In the genomic region with DNA sequence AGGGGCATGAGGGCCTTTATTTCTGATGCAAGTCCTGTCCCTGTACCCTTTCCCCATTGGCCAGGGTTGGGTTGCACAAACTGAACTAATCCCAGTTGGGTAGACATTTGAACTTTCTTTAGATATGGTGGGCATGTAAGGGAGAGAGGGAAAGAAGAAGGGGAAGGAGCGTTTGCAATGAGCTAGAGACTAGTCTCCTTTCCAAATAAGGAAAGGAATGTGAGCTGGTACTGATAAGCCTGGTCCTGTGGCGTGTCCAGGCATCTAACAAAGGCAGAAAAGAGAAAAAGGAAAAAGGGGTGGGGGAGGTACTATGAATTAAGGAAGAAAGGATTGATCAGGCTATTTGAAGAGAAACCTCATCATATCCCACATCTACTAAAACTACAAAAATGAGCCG, we compare ENCODE assay signal across 1 cellular context.
TF ChIP-seq lines count a peak whose summit lies in the region.

No MANE protein-coding gene starts in this region.

TF ChIP-seq in IMR-90, 13 proteins besides CTCF, POLR2A, EP300 and RAD21:
- TF ChIP-seq FOS (IDR thresholded peaks at IDR 0.05; ENCODE audit: low read depth, low read length) = no peak
- TF ChIP-seq MAFK (IDR thresholded peaks at IDR 0.05; ENCODE audit: low read depth, low read length) = no peak
- no peak for TF ChIP-seq MXI1 (IDR thresholded peaks at IDR 0.05; ENCODE audit: borderline replicate concordance, low read depth, low read length)
- no peak for TF ChIP-seq CHD1 (IDR thresholded peaks at IDR 0.05; ENCODE audit: low read depth, low read length)
- no peak for TF ChIP-seq BHLHE40 (IDR thresholded peaks at IDR 0.05; ENCODE audit: low read depth, low read length)
- TF ChIP-seq, protein P1, sequence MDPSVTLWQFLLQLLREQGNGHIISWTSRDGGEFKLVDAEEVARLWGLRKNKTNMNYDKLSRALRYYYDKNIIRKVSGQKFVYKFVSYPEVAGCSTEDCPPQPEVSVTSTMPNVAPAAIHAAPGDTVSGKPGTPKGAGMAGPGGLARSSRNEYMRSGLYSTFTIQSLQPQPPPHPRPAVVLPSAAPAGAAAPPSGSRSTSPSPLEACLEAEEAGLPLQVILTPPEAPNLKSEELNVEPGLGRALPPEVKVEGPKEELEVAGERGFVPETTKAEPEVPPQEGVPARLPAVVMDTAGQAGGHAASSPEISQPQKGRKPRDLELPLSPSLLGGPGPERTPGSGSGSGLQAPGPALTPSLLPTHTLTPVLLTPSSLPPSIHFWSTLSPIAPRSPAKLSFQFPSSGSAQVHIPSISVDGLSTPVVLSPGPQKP (IDR thresholded peaks at IDR 0.05; ENCODE audit: borderline replicate concordance, low read depth, low read length) = no peak
- TF ChIP-seq NFE2L2 (IDR thresholded peaks at IDR 0.05; ENCODE audit: low read depth, low read length) = no peak
- no peak for TF ChIP-seq MAZ (IDR thresholded peaks at IDR 0.05; ENCODE audit: borderline replicate concordance, low read depth, low read length)
- TF ChIP-seq RCOR1 (IDR thresholded peaks at IDR 0.05; ENCODE audit: insufficient replicate concordance, low read length) = no peak
- TF ChIP-seq CEBPB (IDR thresholded peaks at IDR 0.05; ENCODE audit: low read depth, low read length) = no peak
- TF ChIP-seq, protein P2, sequence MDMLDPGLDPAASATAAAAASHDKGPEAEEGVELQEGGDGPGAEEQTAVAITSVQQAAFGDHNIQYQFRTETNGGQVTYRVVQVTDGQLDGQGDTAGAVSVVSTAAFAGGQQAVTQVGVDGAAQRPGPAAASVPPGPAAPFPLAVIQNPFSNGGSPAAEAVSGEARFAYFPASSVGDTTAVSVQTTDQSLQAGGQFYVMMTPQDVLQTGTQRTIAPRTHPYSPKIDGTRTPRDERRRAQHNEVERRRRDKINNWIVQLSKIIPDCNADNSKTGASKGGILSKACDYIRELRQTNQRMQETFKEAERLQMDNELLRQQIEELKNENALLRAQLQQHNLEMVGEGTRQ (IDR thresholded peaks at IDR 0.05; ENCODE audit: low read depth, low read length) = no peak
- TF ChIP-seq SMC3 (IDR thresholded peaks at IDR 0.05; ENCODE audit: low read depth, low read length) = no peak
- TF ChIP-seq RFX5 (IDR thresholded peaks at IDR 0.05; ENCODE audit: low read depth, low read length) = no peak
